In the genomic region with DNA sequence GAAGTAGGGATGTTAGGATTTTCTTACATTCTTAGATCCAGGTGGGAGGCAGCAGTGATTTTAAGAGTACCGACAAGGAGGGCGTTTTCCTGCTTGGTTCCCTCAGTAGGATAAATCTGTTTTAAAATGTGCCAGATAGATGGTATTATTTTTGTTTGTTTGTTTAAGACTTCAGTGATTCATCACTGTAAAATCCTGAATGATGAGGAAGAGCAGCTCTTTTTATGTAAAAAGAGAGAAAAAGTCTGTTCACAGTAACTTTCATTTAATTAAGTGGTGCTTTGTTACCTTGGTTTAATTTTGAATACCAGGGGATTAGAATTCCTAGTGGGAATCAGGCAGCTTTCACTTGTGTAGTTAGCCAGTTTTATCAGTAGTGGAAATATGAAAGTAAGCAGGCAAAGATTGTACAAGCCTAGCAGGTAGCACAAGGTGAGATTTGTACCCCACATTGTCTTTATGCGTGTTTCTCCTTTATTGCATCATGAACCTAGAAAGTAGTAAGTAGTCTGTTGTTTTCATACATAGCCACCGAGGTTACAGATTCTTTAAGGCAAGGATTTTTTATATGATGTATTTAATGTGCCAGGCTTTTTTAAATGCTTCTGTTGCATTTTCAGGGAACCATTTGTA, we compare ENCODE assay signal across 16 cellular contexts.
"Had no signal": no experiment of that assay in that cellular context is flagged by ENCODE, and none has a peak within 500 bp of the region (broad histone marks: within the 10 kb centered on the region; RNA-seq: fewer than 3 reads in every experiment).

No MANE protein-coding gene starts in this region.

- H3K36me3 ChIP-seq: ascending aorta, cardiac muscle cell, colonic mucosa, lower lobe of right lung, pancreas, transverse colon, WERI-Rb-1 had no signal

- H3K4me3 ChIP-seq: ascending aorta, cardiac muscle cell, colonic mucosa, lower lobe of right lung, pancreas, transverse colon had no signal

- H3K27ac ChIP-seq: ascending aorta, cardiac muscle cell, colonic mucosa, lower lobe of right lung, pancreas, transverse colon, WERI-Rb-1 had no signal

- H3K4me1 ChIP-seq: ascending aorta, colonic mucosa, lower lobe of right lung had no signal

- FAIRE-seq: pancreas had no signal

- H3K9me3 ChIP-seq: ascending aorta, colonic mucosa, lower lobe of right lung, pancreas, transverse colon had no signal

- DNase-seq: activated CD4-positive, alpha-beta memory T cell treated with anti-CD3 and anti-CD28 coated beads, Interleukin-2, amount 10 ng/mL, durations not matched to agents 7 days and 5 days; activated CD4-positive, alpha-beta T cell treated with anti-CD3 and anti-CD28 coated beads for 36 hours; activated CD8-positive, alpha-beta memory T cell treated with anti-CD3 and anti-CD28 coated beads, Interleukin-2, amount 50 U/mL, for 4 hours; activated naive CD4-positive, alpha-beta T cell; colonic mucosa; effector CD8-positive, alpha-beta T cell; hypothalamus; lower lobe of right lung; pancreas; stimulated activated CD4-positive, alpha-beta T cell treated with anti-CD3 and anti-CD28 coated beads, Interleukin-2, amount 100 ng/mL, for 24 hours; stimulated activated naive CD4-positive, alpha-beta T cell; substantia nigra; transverse colon; WERI-Rb-1 had no signal

- ATAC-seq: lower lobe of right lung had no signal

- H3K27me3 ChIP-seq: ascending aorta, cardiac muscle cell, colonic mucosa, pancreas, transverse colon had no signal
